26 cellular contexts compared by ENCODE assay signal in genomic region chr7:30917216-30917893, GRCh38. TPM values are rescaled to one million over a fixed set of nuclear protein-coding genes. Genes with fewer than 3 reads are reported as not detected.
A peak's percentile ranks its signal among the peaks of the same experiment; 100 is the strongest.
DNase-seq lines count a peak whose midpoint lies in the region; ATAC-seq, FAIRE-seq and TF ChIP-seq lines count a peak whose summit lies in the region.
"Had no signal": no experiment of that assay in that cellular context is flagged by ENCODE, and none has a peak within 500 bp of the region (broad histone marks: within the 10 kb centered on the region; RNA-seq: fewer than 3 reads in every experiment).

No MANE protein-coding gene starts in this region.

- H3K4me1 Mint-ChIP-seq in activated T-helper 1 cell treated with anti-CD3 and anti-CD28 coated beads, Interleukin-12 subunit alpha, Interleukin-12 subunit beta, Interleukin-2, Interleukin-4 antibody, amounts not matched to agents 30 ng/mL and 10 ng/mL and 1 ng/mL, durations not matched to agents 14 hours and 24 hours and 36 hours (ENCODE audit: low read depth), result no peaks in the 10 kb centered on the region
- H3K4me1 Mint-ChIP-seq: stimulated activated naive B cell treated with anti-CD40 and anti-IgM and Interleukin-4, amounts not matched to agents 10 μg/mL and 1 μg/mL and 100 μg/mL, for 72 hours had no signal

- no peak for TF ChIP-seq POLR2A in HepG2 (IDR thresholded peaks at IDR 0.05; ENCODE audit: insufficient read depth in 1 of 2, low read depth in 2 of 2, low read length in 2 of 2)

- H3K9me3 ChIP-seq in HepG2 (ENCODE audit: low read length) (no peaks in the 10 kb centered on the region), psoas muscle (no peaks in the 10 kb centered on the region)
- H3K9me3 ChIP-seq: adrenal gland, thyroid gland had no signal

- H3K27me3 ChIP-seq in HepG2 (ENCODE audit: control insufficient read depth in 1 of 2, insufficient read depth in 2 of 2, low read length in 2 of 2) (peaks cover 5 to 10% of the 10 kb centered on the region in 2 experiments; a peak in 2 of 5 replicates), psoas muscle (ENCODE audit: insufficient read depth in 3 of 3, low read length in 2 of 3) (no peaks in the 10 kb centered on the region)
- H3K27me3 ChIP-seq: adrenal gland, cardiac muscle cell, thyroid gland had no signal

- H3K9ac ChIP-seq in HepG2 (ENCODE audit: insufficient read depth, low read depth, low read length), result no peak overlapping the region

- no peak for FAIRE-seq in HepG2 (lab: Jason Lieb, UNC)
- FAIRE-seq: GM12892 had no signal

- DNase-seq in Right ventricle myocardium inferior (ENCODE audit: missing footprints) (peak; percentile 34), cardiac septum (ENCODE audit: low spot score) (no peak), HepG2 (ENCODE audit: low spot score) (no peak), psoas muscle (no peak), NCI-H748 (lab: John Stamatoyannopoulos, UW; ENCODE audit: unreplicated experiment) (no peak)
- DNase-seq in activated T-helper 1 cell treated with anti-CD3 and anti-CD28 coated beads, Interleukin-12 subunit alpha, Interleukin-12 subunit beta, Interleukin-2, Interleukin-4 antibody, amounts not matched to agents 30 ng/mL and 10 ng/mL and 1 ng/mL, durations not matched to agents 14 hours and 24 hours and 36 hours (ENCODE audit: low spot score), result no peak
- DNase-seq: activated CD4-positive, alpha-beta T cell treated with anti-CD3 and anti-CD28 coated beads for 4 hours; activated naive CD4-positive, alpha-beta T cell treated with Interleukin-2 at 50 U/mL for 16 hours; activated T-cell treated with anti-CD3 and anti-CD28 coated beads, Interleukin-2, amount 50 U/mL, for 48 hours; adrenal gland; HCEC 1CT; NCI-H1092 treated with DMSO at 0.1 percent for 48 hours; NCI-H1930; NCI-H748 treated with DMSO at 0.1 percent for 48 hours; stimulated activated CD4-positive, alpha-beta T cell treated with anti-CD3 and anti-CD28 coated beads, Interleukin-4, amount 100 ng/mL, for 1 hour; stimulated activated naive B cell treated with anti-CD40 and anti-IgM and Interleukin-4, amounts not matched to agents 10 μg/mL and 1 μg/mL and 100 μg/mL, for 72 hours; thyroid gland had no signal

- peaks cover 1% of the 10 kb centered on the region for H3K27me3 Mint-ChIP-seq in activated T-helper 1 cell treated with anti-CD3 and anti-CD28 coated beads, Interleukin-12 subunit alpha, Interleukin-12 subunit beta, Interleukin-2, Interleukin-4 antibody, amounts not matched to agents 30 ng/mL and 10 ng/mL and 1 ng/mL, durations not matched to agents 14 hours and 24 hours and 36 hours (ENCODE audit: insufficient read depth)
- H3K27me3 Mint-ChIP-seq: stimulated activated naive B cell treated with anti-CD40 and anti-IgM and Interleukin-4, amounts not matched to agents 10 μg/mL and 1 μg/mL and 100 μg/mL, for 72 hours had no signal

- H3K79me2 ChIP-seq in HepG2 (ENCODE audit: insufficient read depth, low read length), result no peaks in the 10 kb centered on the region

- no peak overlapping the region for H3K4me3 Mint-ChIP-seq in activated T-helper 1 cell treated with anti-CD3 and anti-CD28 coated beads, Interleukin-12 subunit alpha, Interleukin-12 subunit beta, Interleukin-2, Interleukin-4 antibody, amounts not matched to agents 30 ng/mL and 10 ng/mL and 1 ng/mL, durations not matched to agents 14 hours and 24 hours and 36 hours
- H3K4me3 Mint-ChIP-seq: stimulated activated naive B cell treated with anti-CD40 and anti-IgM and Interleukin-4, amounts not matched to agents 10 μg/mL and 1 μg/mL and 100 μg/mL, for 72 hours; T-helper 2 cell treated with Interferon-gamma antibody and Interleukin-4, amounts not matched to agents 5 μg/mL and 100 μg/mL, for 36 hours had no signal

- CTCF ChIA-PET in HepG2 (lab: Yijun Ruan, JAX; ENCODE audit: low intra/inter-chr PET ratio, low total read pairs), result no interaction called here

- no peak for TF ChIP-seq RAD21 in HepG2 (CRISPR knock-in tag; IDR thresholded peaks at IDR 0.05)

- TF ChIP-seq EP300 in HepG2 (IDR thresholded peaks at IDR 0.05; ENCODE audit: low read depth in 2 of 2, low read length in 2 of 2) (no peak), HepG2 (CRISPR knock-in tag; IDR thresholded peaks at IDR 0.05; ENCODE audit: borderline replicate concordance) (no peak)

- no peaks in the 10 kb centered on the region for H3K36me3 Mint-ChIP-seq in activated T-helper 1 cell treated with anti-CD3 and anti-CD28 coated beads, Interleukin-12 subunit alpha, Interleukin-12 subunit beta, Interleukin-2, Interleukin-4 antibody, amounts not matched to agents 30 ng/mL and 10 ng/mL and 1 ng/mL, durations not matched to agents 14 hours and 24 hours and 36 hours (ENCODE audit: low read depth)
- H3K36me3 Mint-ChIP-seq: stimulated activated naive B cell treated with anti-CD40 and anti-IgM and Interleukin-4, amounts not matched to agents 10 μg/mL and 1 μg/mL and 100 μg/mL, for 72 hours had no signal

- H3K27ac Mint-ChIP-seq in activated T-helper 1 cell treated with anti-CD3 and anti-CD28 coated beads, Interleukin-12 subunit alpha, Interleukin-12 subunit beta, Interleukin-2, Interleukin-4 antibody, amounts not matched to agents 30 ng/mL and 10 ng/mL and 1 ng/mL, durations not matched to agents 14 hours and 24 hours and 36 hours, result no peak overlapping the region
- H3K27ac Mint-ChIP-seq: stimulated activated naive B cell treated with anti-CD40 and anti-IgM and Interleukin-4, amounts not matched to agents 10 μg/mL and 1 μg/mL and 100 μg/mL, for 72 hours; T-helper 2 cell treated with Interferon-gamma antibody and Interleukin-4, amounts not matched to agents 5 μg/mL and 100 μg/mL, for 36 hours had no signal

- 6% methylated on average over 4 of the region's 4 CpGs for WGBS in HepG2 (ENCODE audit: low lambda C conversion rate)
- 78 to 89% (median 81%) methylated on average over 4 of the region's 4 CpGs for WGBS in psoas muscle, 3 donors

- POLR2A ChIA-PET in HepG2 (lab: Yijun Ruan, JAX), result no interaction called here

- H3K36me3 ChIP-seq in HepG2 (replicated peaks in 1 of 2; ENCODE audit: control insufficient read depth in 1 of 2, insufficient read depth in 2 of 2, low read length in 2 of 2), result no peaks in the 10 kb centered on the region
- H3K36me3 ChIP-seq in psoas muscle (ENCODE audit: insufficient read depth in 1 of 2, low read depth in 1 of 2), result no peaks in the 10 kb centered on the region
- H3K36me3 ChIP-seq: adrenal gland, cardiac muscle cell, thyroid gland had no signal

- H3K4me2 ChIP-seq in HepG2 (ENCODE audit: low read depth, low read length), result no peak overlapping the region

- H2AFZ ChIP-seq in HepG2 (ENCODE audit: low read length), result no peak overlapping the region

- no peaks in the 10 kb centered on the region for H4K20me1 ChIP-seq in HepG2 (ENCODE audit: insufficient read depth, low read length)

- TF ChIP-seq CTCF in HepG2 (CRISPR knock-in tag; IDR thresholded peaks at IDR 0.05) (no peak), psoas muscle (IDR thresholded peaks at IDR 0.05) (no peak)

- intact Hi-C loops in Right ventricle myocardium inferior (cut with DNase I), result loop anchor here (5.0 kb wide), 2 partner anchors 100 to 165 kb away; partner anchors contain the start of gene INMT
- intact Hi-C loops in cardiac septum (cut with DNase I), result no loop called here
- intact Hi-C loops in HepG2 (cut with micrococcal nuclease; ENCODE audit: unreplicated experiment), result no loop called here
- intact Hi-C loops in psoas muscle (cut with DNase I), result no loop called here
- intact Hi-C loops in activated T-helper 1 cell treated with anti-CD3 and anti-CD28 coated beads, Interleukin-12 subunit alpha, Interleukin-12 subunit beta, Interleukin-2, Interleukin-4 antibody, amounts not matched to agents 30 ng/mL and 10 ng/mL and 1 ng/mL, durations not matched to agents 14 hours and 24 hours and 36 hours (cut with micrococcal nuclease), result loop anchor here (10.0 kb wide), 1 partner anchor 113 kb away; no protein-coding TSS in a partner anchor

- H3K4me1 ChIP-seq in HepG2 (ENCODE audit: insufficient read depth, low read length), result no peaks in the 10 kb centered on the region
- H3K4me1 ChIP-seq in psoas muscle, result peaks cover 33% of the 10 kb centered on the region

- ATAC-seq in Right ventricle myocardium inferior (no peak), HepG2 (no peak), psoas muscle (no peak), GM21360 (IDR thresholded peaks at IDR 0.05; ENCODE audit: unreplicated experiment) (no peak), HG02763 (IDR thresholded peaks at IDR 0.05; ENCODE audit: unreplicated experiment) (no peak)
- ATAC-seq: stimulated activated naive B cell treated with anti-CD40 and anti-IgM and Interleukin-4, amounts not matched to agents 10 μg/mL and 1 μg/mL and 100 μg/mL, for 72 hours had no signal

- no peak overlapping the region for H3K4me3 ChIP-seq in HepG2 (replicated peaks in 1 of 3; ENCODE audit: insufficient read depth in 1 of 3, low read depth in 2 of 3, low read length in 3 of 3)
- peak overlapping the region; percentile 60 for H3K4me3 ChIP-seq in psoas muscle
- H3K4me3 ChIP-seq: adrenal gland, cardiac muscle cell, thyroid gland had no signal

- no peaks in the 10 kb centered on the region for H3K9me3 Mint-ChIP-seq in activated T-helper 1 cell treated with anti-CD3 and anti-CD28 coated beads, Interleukin-12 subunit alpha, Interleukin-12 subunit beta, Interleukin-2, Interleukin-4 antibody, amounts not matched to agents 30 ng/mL and 10 ng/mL and 1 ng/mL, durations not matched to agents 14 hours and 24 hours and 36 hours
- H3K9me3 Mint-ChIP-seq: stimulated activated naive B cell treated with anti-CD40 and anti-IgM and Interleukin-4, amounts not matched to agents 10 μg/mL and 1 μg/mL and 100 μg/mL, for 72 hours; T-helper 2 cell treated with Interferon-gamma antibody and Interleukin-4, amounts not matched to agents 5 μg/mL and 100 μg/mL, for 36 hours had no signal

- in situ Hi-C loops in HepG2 (cut with HindIII; ENCODE audit: extremely low pct_ligation_motif_present, low pct_unique_long_range_greater_than_20kb), result no loop called here

- BruUV-seq in HepG2 (replicated peaks; lab: Mats Ljungman, UMichigan), result no TSS peak

- H3K27ac ChIP-seq in HepG2 (ENCODE audit: extremely low read length, insufficient read depth, low read length) (no peak overlapping the region), psoas muscle (no peak overlapping the region)
- H3K27ac ChIP-seq: 22Rv1, adrenal gland, thyroid gland had no signal

RNA-seq across cellular contexts. Expression of gene AQP1, which starts 5.7 kb away (rescaled TPM):
- 284 TPM for total RNA-seq in Right ventricle myocardium inferior
- 155 TPM for total RNA-seq in cardiac septum
- not detected in 2 replicates for total RNA-seq in HepG2 (2016; rRNA removed; fragmentation: Illumina TruSeq; extraction: Trizol)
- total RNA-seq in HepG2 (2016; cell fraction: cytosol; rRNA removed; fragmentation: Illumina TruSeq; extraction: Trizol; ENCODE audit: low read depth), result not detected in 2 replicates
- not detected in 2 replicates for total RNA-seq in HepG2 (2016; cell fraction: insoluble cytoplasmic fraction; rRNA removed; fragmentation: Illumina TruSeq; extraction: Trizol)
- total RNA-seq in HepG2 (2016; cell fraction: membrane; rRNA removed; fragmentation: Illumina TruSeq; extraction: Trizol), result not detected in 2 replicates
- total RNA-seq in HepG2 (2016; cell fraction: nucleus; rRNA removed; fragmentation: Illumina TruSeq; extraction: Trizol), result not detected in 2 replicates
- not detected in 2 replicates for polyA plus RNA-seq in HepG2 (2011; rRNA removed)
- polyA plus RNA-seq in HepG2 (2011; cell fraction: cytosol; rRNA removed), result not detected in 2 replicates
- polyA plus RNA-seq in HepG2 (2011; cell fraction: nucleus; rRNA removed), result not detected in 2 replicates
- not detected in 2 replicates for polyA plus RNA-seq in HepG2 (2012)
- polyA plus RNA-seq in HepG2 (2016; cell fraction: cytosol; fragmentation: Illumina TruSeq; extraction: Trizol; ENCODE audit: low read depth), result not detected in 2 replicates
- not detected in 2 replicates for polyA plus RNA-seq in HepG2 (2016; cell fraction: insoluble cytoplasmic fraction; fragmentation: Illumina TruSeq; extraction: Trizol; ENCODE audit: low read depth)
- polyA plus RNA-seq in HepG2 (2016; cell fraction: membrane; fragmentation: Illumina TruSeq; extraction: Trizol; ENCODE audit: low read depth), result not detected in 2 replicates
- polyA plus RNA-seq in HepG2 (2016; cell fraction: nucleus; fragmentation: Illumina TruSeq; extraction: Trizol; ENCODE audit: insufficient read depth, low read depth), result not detected in 2 replicates
- 0.08 and 1.7 TPM in 2 replicates for polyA minus RNA-seq in HepG2 (2011; rRNA and poly(A)+ RNA removed; ENCODE audit: low replicate concordance)
- not detected in 2 replicates for polyA minus RNA-seq in HepG2 (2011; cell fraction: cytosol; rRNA and poly(A)+ RNA removed)
- polyA minus RNA-seq in HepG2 (2011; cell fraction: nucleus; rRNA and poly(A)+ RNA removed), result not detected in 2 replicates
- 100 to 1,000 TPM in 2 of 4 donors, 10 to 100 TPM in 2; 76.1 to 229 (median 110) TPM for total RNA-seq in psoas muscle
- polyA plus RNA-seq in psoas muscle, result 100 to 1,000 TPM in 1 of 3 donors, 10 to 100 TPM in 2; 75.0 to 130 (median 97.8) TPM
- total RNA-seq in activated T-helper 1 cell treated with anti-CD3 and anti-CD28 coated beads, Interleukin-12 subunit alpha, Interleukin-12 subunit beta, Interleukin-2, Interleukin-4 antibody, amounts not matched to agents 30 ng/mL and 10 ng/mL and 1 ng/mL, durations not matched to agents 14 hours and 24 hours and 36 hours, result 0.12 and 0.13 TPM in 2 replicates
- total RNA-seq: OCI-LY7 had no signal

RNA-seq across cellular contexts. Expression of gene GHRHR, which starts 46.4 kb away (rescaled TPM):
- total RNA-seq in Right ventricle myocardium inferior (not detected), cardiac septum (not detected), HepG2 (2016; rRNA removed; fragmentation: Illumina TruSeq; extraction: Trizol) (not detected in 2 replicates), psoas muscle (not detected)
- not detected in 2 replicates for total RNA-seq in HepG2 (2016; cell fraction: cytosol; rRNA removed; fragmentation: Illumina TruSeq; extraction: Trizol; ENCODE audit: low read depth)
- not detected in 2 replicates for total RNA-seq in HepG2 (2016; cell fraction: insoluble cytoplasmic fraction; rRNA removed; fragmentation: Illumina TruSeq; extraction: Trizol)
- total RNA-seq in HepG2 (2016; cell fraction: membrane; rRNA removed; fragmentation: Illumina TruSeq; extraction: Trizol), result not detected in 2 replicates
- not detected in 2 replicates for total RNA-seq in HepG2 (2016; cell fraction: nucleus; rRNA removed; fragmentation: Illumina TruSeq; extraction: Trizol)
- polyA plus RNA-seq in HepG2 (2011; rRNA removed) (not detected in 2 replicates), psoas muscle (under 1 TPM in 2 of 3 donors, not detected in 1; 0.03 to 0.16 TPM)
- polyA plus RNA-seq in HepG2 (2011; cell fraction: cytosol; rRNA removed), result not detected in 2 replicates
- not detected in 2 replicates for polyA plus RNA-seq in HepG2 (2011; cell fraction: nucleus; rRNA removed)
- polyA plus RNA-seq in HepG2 (2012), result not detected in 2 replicates
- not detected in 2 replicates for polyA plus RNA-seq in HepG2 (2016; cell fraction: cytosol; fragmentation: Illumina TruSeq; extraction: Trizol; ENCODE audit: low read depth)
- not detected in 2 replicates for polyA plus RNA-seq in HepG2 (2016; cell fraction: insoluble cytoplasmic fraction; fragmentation: Illumina TruSeq; extraction: Trizol; ENCODE audit: low read depth)
- polyA plus RNA-seq in HepG2 (2016; cell fraction: membrane; fragmentation: Illumina TruSeq; extraction: Trizol; ENCODE audit: low read depth), result not detected in 2 replicates
- polyA plus RNA-seq in HepG2 (2016; cell fraction: nucleus; fragmentation: Illumina TruSeq; extraction: Trizol; ENCODE audit: insufficient read depth, low read depth), result not detected in 2 replicates
- polyA minus RNA-seq in HepG2 (2011; rRNA and poly(A)+ RNA removed; ENCODE audit: low replicate concordance), result not detected in 2 replicates
- not detected in 2 replicates for polyA minus RNA-seq in HepG2 (2011; cell fraction: cytosol; rRNA and poly(A)+ RNA removed)
- not detected in 2 replicates for polyA minus RNA-seq in HepG2 (2011; cell fraction: nucleus; rRNA and poly(A)+ RNA removed)
- not detected in 2 replicates for total RNA-seq in activated T-helper 1 cell treated with anti-CD3 and anti-CD28 coated beads, Interleukin-12 subunit alpha, Interleukin-12 subunit beta, Interleukin-2, Interleukin-4 antibody, amounts not matched to agents 30 ng/mL and 10 ng/mL and 1 ng/mL, durations not matched to agents 14 hours and 24 hours and 36 hours
- total RNA-seq: activated CD8-positive, alpha-beta memory T cell treated with anti-CD3 and anti-CD28 coated beads for 36 hours; cardiac muscle cell; dermis microvascular lymphatic vessel endothelial cell; OCI-LY7 had no signal
- polyA plus RNA-seq: cardiac muscle cell had no signal

Comparison
In these comparisons a context has a peak if more than half of its experiments do, and no peak if none do; other contexts are left out.
1. intact Hi-C loops: an anchor here in Right ventricle myocardium inferior (5.0 kb wide) and activated T-helper 1 cell treated with anti-CD3 and anti-CD28 coated beads, Interleukin-12 subunit alpha, Interleukin-12 subunit beta, Interleukin-2, Interleukin-4 antibody, amounts not matched to agents 30 ng/mL and 10 ng/mL and 1 ng/mL, durations not matched to agents 14 hours and 24 hours and 36 hours (10.0 kb wide); none called in cardiac septum, HepG2 and psoas muscle.
2. RNA of gene AQP1, which starts 5.7 kb away (total RNA-seq): 284 TPM in Right ventricle myocardium inferior (single experiment), 155 TPM in cardiac septum (single experiment) and 76.1 to 229 TPM in psoas muscle; 0.12 to 0.13 TPM in activated T-helper 1 cell treated with anti-CD3 and anti-CD28 coated beads, Interleukin-12 subunit alpha, Interleukin-12 subunit beta, Interleukin-2, Interleukin-4 antibody, amounts not matched to agents 30 ng/mL and 10 ng/mL and 1 ng/mL, durations not matched to agents 14 hours and 24 hours and 36 hours and not detected in HepG2; every median in the first group is over 10 times any median in the second.